Comparison of ENCODE assay signal across 1 cellular context in the genomic region with DNA sequence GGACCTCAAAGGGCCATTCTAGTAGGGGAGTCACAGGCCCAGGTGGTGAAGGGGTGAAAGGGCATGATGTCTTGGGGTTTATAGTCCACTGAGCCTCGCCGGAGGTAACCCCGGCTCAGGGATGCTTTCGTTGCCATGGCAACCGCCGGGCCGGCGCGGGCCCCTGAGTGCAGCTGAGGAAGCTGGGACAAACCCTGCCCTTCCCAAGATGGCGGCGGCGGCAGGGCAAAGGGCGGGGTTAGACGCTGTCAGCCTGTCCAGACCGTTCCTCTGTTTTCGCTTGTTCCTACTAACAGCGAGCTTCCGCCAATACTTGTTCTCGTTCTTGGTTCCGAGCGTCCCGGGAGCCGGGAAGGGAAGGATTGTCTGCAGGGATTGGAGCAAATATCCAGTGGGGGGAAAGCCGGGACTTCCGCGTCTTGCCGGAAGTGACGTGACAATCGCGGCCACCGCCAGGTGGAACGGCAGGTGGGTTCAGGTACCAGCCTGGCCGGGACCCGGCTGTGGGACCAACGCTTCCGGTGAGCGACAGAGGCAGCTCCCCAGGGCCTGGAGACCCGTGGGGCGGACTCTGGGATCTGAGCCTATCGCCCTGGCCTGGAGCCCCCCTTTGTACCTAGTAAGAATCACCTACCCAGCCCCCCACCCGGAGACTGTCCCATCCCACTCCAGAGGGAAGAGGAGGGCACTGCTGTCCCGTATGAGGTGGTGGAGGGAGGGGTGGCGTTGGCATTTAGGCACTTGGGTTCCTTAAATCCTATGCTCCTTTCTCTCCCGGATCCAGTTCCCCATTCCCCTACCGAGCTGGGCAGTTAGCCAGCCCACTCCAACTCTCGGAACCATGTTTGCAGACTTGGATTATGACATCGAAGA.
TF ChIP-seq lines count a peak whose summit lies in the region.

A gene (plus strand): TSS at position 436 of the 873 bp plus-strand sequence. CDS start 406 bp downstream, at position 842.

TF ChIP-seq in K562, 482 proteins besides CTCF, POLR2A, EP300 and RAD21 (continued from another document and continues in another):
- TF ChIP-seq SIN3B (IDR thresholded peaks at IDR 0.05; ENCODE audit: low read depth) (peak; percentile 8; the same call in 1 of the 2 replicates), NR3C1 (CRISPR knock-in tag; IDR thresholded peaks at IDR 0.05) (no peak), BDP1 (IDR thresholded peaks at IDR 0.05; ENCODE audit: insufficient read depth, insufficient read length) (no peak), ZEB2 (IDR thresholded peaks at IDR 0.05) (peak; percentile 94), ZKSCAN3 (CRISPR knock-in tag; IDR thresholded peaks at IDR 0.05) (no peak), ARNT (IDR thresholded peaks at IDR 0.05) (no peak), CREM (IDR thresholded peaks at IDR 0.05; ENCODE audit: low read depth) (peak; percentile 95), ZNF586 (CRISPR knock-in tag; conservative IDR thresholded peaks at IDR 0.05) (no peak), ZNF707 (CRISPR knock-in tag; conservative IDR thresholded peaks at IDR 0.05) (no peak), ZNF384 (IDR thresholded peaks at IDR 0.05; ENCODE audit: low read depth, low read length) (no peak), KLF16 (IDR thresholded peaks at IDR 0.05) (no peak), RBM22 (IDR thresholded peaks at IDR 0.05; ENCODE audit: low read depth, low read length, poor library complexity, severe bottlenecking) (peak; percentile 41), GATAD2B (IDR thresholded peaks at IDR 0.05; ENCODE audit: borderline replicate concordance) (no peak), GABPB1 (CRISPR knock-in tag; IDR thresholded peaks at IDR 0.05) (peak; percentile 95), FOSL1 (tag; conservative IDR thresholded peaks at IDR 0.05) (0 out of 2 replicates have a peak, but pooled peaks have one; percentile 19), MCM3 (IDR thresholded peaks at IDR 0.05) (no peak), KLF13 (tag; IDR thresholded peaks at IDR 0.05; ENCODE audit: borderline replicate concordance, low read depth) (no peak), ELF1 (tag; IDR thresholded peaks at IDR 0.05) (peak; percentile 92), ZNF133 (CRISPR knock-in tag; IDR thresholded peaks at IDR 0.05) (no peak), GABPA (tag; conservative IDR thresholded peaks at IDR 0.05; ENCODE audit: low read depth) (peak; percentile 96), LCOR (CRISPR knock-in tag; IDR thresholded peaks at IDR 0.05) (peak; percentile 83), ZZZ3 (IDR thresholded peaks at IDR 0.05) (peak; percentile 50; the same call in 1 of the 2 replicates), PTBP1 (IDR thresholded peaks at IDR 0.05; ENCODE audit: low read depth, low read length) (no peak), SMAD3 (CRISPR knock-in tag; conservative IDR thresholded peaks at IDR 0.05) (no peak), DNMT1 (IDR thresholded peaks at IDR 0.05) (no peak), CEBPB (tag; IDR thresholded peaks at IDR 0.05) (no peak), ZBTB1 (CRISPR knock-in tag; IDR thresholded peaks at IDR 0.05; ENCODE audit: borderline replicate concordance, low read depth) (peak; percentile 55; the same call in 1 of the 2 replicates), HDAC1 (IDR thresholded peaks at IDR 0.05) (0 out of 4 replicates have a peak, but pooled peaks of 1 of the 2 experiments have one; percentile 60), RCOR1 (IDR thresholded peaks at IDR 0.05; ENCODE audit: borderline replicate concordance in 1 of 2, low read depth in 2 of 2, low read length in 2 of 2) (peak in 1 of 2 experiments; percentile 89; a peak in 3 of 4 replicates), MYC (IDR thresholded peaks at IDR 0.05; ENCODE audit: low read depth, low read length) (0 out of 2 replicates have a peak, but pooled peaks have one; percentile 34), MYC (CRISPR knock-in tag; IDR thresholded peaks at IDR 0.05; ENCODE audit: borderline replicate concordance, low read depth) (no peak), NFRKB (IDR thresholded peaks at IDR 0.05; ENCODE audit: low read depth) (0 out of 2 replicates have a peak, but pooled peaks have one; percentile 43), TAF9B (IDR thresholded peaks at IDR 0.05; ENCODE audit: partially characterized antibody) (no peak), HDAC2 (IDR thresholded peaks at IDR 0.05) (0 out of 2 replicates have a peak, but pooled peaks have one; percentile 73), ZNF316 (IDR thresholded peaks at IDR 0.05) (no peak), HCFC1 (IDR thresholded peaks at IDR 0.05; ENCODE audit: low read depth, low read length) (peak; percentile 82), STAT5B (CRISPR knock-in tag; IDR thresholded peaks at IDR 0.05) (no peak), YY1 (IDR thresholded peaks at IDR 0.05; ENCODE audit: borderline replicate concordance in 1 of 3, control insufficient read depth in 1 of 3, extremely low read depth in 1 of 3, insufficient read depth in 3 of 3, insufficient read length in 1 of 3, insufficient replicate concordance in 2 of 3, low read depth in 1 of 3, low read length in 2 of 3) (peak; percentile 95 to 99 (median 98)), CHCHD3 (CRISPR knock-in tag; IDR thresholded peaks at IDR 0.05) (no peak)
- TF ChIP-seq, protein P1, sequence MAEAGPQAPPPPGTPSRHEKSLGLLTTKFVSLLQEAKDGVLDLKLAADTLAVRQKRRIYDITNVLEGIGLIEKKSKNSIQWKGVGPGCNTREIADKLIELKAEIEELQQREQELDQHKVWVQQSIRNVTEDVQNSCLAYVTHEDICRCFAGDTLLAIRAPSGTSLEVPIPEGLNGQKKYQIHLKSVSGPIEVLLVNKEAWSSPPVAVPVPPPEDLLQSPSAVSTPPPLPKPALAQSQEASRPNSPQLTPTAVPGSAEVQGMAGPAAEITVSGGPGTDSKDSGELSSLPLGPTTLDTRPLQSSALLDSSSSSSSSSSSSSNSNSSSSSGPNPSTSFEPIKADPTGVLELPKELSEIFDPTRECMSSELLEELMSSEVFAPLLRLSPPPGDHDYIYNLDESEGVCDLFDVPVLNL (CRISPR knock-in tag; IDR thresholded peaks at IDR 0.05; ENCODE audit: low read depth) = no peak
- TF ChIP-seq, protein P2, sequence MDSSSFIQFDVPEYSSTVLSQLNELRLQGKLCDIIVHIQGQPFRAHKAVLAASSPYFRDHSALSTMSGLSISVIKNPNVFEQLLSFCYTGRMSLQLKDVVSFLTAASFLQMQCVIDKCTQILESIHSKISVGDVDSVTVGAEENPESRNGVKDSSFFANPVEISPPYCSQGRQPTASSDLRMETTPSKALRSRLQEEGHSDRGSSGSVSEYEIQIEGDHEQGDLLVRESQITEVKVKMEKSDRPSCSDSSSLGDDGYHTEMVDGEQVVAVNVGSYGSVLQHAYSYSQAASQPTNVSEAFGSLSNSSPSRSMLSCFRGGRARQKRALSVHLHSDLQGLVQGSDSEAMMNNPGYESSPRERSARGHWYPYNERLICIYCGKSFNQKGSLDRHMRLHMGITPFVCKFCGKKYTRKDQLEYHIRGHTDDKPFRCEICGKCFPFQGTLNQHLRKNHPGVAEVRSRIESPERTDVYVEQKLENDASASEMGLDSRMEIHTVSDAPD (CRISPR knock-in tag; IDR thresholded peaks at IDR 0.05) = no peak
- TF ChIP-seq, protein P3, sequence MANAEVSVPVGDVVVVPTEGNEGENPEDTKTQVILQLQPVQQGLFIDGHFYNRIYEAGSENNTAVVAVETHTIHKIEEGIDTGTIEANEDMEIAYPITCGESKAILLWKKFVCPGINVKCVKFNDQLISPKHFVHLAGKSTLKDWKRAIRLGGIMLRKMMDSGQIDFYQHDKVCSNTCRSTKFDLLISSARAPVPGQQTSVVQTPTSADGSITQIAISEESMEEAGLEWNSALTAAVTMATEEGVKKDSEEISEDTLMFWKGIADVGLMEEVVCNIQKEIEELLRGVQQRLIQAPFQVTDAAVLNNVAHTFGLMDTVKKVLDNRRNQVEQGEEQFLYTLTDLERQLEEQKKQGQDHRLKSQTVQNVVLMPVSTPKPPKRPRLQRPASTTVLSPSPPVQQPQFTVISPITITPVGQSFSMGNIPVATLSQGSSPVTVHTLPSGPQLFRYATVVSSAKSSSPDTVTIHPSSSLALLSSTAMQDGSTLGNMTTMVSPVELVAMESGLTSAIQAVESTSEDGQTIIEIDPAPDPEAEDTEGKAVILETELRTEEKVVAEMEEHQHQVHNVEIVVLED (CRISPR knock-in tag; IDR thresholded peaks at IDR 0.05) = peak; percentile 23; the same call in 1 of the 2 replicates
- TF ChIP-seq, protein P4, sequence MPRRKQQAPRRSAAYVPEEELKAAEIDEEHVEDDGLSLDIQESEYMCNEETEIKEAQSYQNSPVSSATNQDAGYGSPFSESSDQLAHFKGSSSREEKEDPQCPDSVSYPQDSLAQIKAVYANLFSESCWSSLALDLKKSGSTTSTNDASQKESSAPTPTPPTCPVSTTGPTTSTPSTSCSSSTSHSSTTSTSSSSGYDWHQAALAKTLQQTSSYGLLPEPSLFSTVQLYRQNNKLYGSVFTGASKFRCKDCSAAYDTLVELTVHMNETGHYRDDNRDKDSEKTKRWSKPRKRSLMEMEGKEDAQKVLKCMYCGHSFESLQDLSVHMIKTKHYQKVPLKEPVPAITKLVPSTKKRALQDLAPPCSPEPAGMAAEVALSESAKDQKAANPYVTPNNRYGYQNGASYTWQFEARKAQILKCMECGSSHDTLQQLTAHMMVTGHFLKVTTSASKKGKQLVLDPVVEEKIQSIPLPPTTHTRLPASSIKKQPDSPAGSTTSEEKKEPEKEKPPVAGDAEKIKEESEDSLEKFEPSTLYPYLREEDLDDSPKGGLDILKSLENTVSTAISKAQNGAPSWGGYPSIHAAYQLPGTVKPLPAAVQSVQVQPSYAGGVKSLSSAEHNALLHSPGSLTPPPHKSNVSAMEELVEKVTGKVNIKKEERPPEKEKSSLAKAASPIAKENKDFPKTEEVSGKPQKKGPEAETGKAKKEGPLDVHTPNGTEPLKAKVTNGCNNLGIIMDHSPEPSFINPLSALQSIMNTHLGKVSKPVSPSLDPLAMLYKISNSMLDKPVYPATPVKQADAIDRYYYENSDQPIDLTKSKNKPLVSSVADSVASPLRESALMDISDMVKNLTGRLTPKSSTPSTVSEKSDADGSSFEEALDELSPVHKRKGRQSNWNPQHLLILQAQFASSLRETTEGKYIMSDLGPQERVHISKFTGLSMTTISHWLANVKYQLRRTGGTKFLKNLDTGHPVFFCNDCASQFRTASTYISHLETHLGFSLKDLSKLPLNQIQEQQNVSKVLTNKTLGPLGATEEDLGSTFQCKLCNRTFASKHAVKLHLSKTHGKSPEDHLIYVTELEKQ (CRISPR knock-in tag; IDR thresholded peaks at IDR 0.05) = no peak
- TF ChIP-seq, protein P5, sequence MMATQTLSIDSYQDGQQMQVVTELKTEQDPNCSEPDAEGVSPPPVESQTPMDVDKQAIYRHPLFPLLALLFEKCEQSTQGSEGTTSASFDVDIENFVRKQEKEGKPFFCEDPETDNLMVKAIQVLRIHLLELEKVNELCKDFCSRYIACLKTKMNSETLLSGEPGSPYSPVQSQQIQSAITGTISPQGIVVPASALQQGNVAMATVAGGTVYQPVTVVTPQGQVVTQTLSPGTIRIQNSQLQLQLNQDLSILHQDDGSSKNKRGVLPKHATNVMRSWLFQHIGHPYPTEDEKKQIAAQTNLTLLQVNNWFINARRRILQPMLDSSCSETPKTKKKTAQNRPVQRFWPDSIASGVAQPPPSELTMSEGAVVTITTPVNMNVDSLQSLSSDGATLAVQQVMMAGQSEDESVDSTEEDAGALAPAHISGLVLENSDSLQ (IDR thresholded peaks at IDR 0.05) = peak; percentile 62
- TF ChIP-seq, protein P6, sequence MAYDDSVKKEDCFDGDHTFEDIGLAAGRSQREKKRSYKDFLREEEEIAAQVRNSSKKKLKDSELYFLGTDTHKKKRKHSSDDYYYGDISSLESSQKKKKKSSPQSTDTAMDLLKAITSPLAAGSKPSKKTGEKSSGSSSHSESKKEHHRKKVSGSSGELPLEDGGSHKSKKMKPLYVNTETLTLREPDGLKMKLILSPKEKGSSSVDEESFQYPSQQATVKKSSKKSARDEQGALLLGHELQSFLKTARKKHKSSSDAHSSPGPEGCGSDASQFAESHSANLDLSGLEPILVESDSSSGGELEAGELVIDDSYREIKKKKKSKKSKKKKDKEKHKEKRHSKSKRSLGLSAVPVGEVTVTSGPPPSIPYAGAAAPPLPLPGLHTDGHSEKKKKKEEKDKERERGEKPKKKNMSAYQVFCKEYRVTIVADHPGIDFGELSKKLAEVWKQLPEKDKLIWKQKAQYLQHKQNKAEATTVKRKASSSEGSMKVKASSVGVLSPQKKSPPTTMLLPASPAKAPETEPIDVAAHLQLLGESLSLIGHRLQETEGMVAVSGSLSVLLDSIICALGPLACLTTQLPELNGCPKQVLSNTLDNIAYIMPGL (CRISPR knock-in tag; IDR thresholded peaks at IDR 0.05) = no peak
- TF ChIP-seq, protein P7, sequence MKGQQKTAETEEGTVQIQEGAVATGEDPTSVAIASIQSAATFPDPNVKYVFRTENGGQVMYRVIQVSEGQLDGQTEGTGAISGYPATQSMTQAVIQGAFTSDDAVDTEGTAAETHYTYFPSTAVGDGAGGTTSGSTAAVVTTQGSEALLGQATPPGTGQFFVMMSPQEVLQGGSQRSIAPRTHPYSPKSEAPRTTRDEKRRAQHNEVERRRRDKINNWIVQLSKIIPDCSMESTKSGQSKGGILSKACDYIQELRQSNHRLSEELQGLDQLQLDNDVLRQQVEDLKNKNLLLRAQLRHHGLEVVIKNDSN (CRISPR knock-in tag; IDR thresholded peaks at IDR 0.05) = no peak
- TF ChIP-seq, protein P8, sequence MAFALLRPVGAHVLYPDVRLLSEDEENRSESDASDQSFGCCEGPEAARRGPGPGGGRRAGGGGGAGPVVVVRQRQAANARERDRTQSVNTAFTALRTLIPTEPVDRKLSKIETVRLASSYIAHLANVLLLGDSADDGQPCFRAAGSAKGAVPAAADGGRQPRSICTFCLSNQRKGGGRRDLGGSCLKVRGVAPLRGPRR (CRISPR knock-in tag; IDR thresholded peaks at IDR 0.05) = no peak
- TF ChIP-seq, protein P9, sequence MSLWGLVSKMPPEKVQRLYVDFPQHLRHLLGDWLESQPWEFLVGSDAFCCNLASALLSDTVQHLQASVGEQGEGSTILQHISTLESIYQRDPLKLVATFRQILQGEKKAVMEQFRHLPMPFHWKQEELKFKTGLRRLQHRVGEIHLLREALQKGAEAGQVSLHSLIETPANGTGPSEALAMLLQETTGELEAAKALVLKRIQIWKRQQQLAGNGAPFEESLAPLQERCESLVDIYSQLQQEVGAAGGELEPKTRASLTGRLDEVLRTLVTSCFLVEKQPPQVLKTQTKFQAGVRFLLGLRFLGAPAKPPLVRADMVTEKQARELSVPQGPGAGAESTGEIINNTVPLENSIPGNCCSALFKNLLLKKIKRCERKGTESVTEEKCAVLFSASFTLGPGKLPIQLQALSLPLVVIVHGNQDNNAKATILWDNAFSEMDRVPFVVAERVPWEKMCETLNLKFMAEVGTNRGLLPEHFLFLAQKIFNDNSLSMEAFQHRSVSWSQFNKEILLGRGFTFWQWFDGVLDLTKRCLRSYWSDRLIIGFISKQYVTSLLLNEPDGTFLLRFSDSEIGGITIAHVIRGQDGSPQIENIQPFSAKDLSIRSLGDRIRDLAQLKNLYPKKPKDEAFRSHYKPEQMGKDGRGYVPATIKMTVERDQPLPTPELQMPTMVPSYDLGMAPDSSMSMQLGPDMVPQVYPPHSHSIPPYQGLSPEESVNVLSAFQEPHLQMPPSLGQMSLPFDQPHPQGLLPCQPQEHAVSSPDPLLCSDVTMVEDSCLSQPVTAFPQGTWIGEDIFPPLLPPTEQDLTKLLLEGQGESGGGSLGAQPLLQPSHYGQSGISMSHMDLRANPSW (CRISPR knock-in tag; IDR thresholded peaks at IDR 0.05) = no peak
